In the genomic region with DNA sequence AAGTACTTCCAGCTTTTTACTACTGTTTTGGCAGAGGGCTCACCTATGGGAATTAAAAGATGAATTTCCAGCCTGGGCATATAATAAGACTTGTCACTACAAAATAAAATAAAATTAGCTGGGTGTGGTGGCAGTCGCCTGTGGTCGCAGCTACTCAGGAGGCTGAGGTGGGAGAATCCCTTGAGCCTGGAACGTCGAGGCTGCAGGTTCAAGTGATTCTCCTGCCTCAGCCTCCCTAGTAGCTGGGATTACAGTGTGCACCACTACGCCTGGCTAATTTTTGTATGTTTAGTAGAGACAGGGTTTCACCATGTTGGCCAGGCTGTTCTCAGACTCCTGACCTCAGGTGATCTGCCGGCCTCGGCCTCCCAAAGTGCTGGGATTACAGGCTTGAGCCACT, we compare ENCODE assay signal across 18 cellular contexts. TPM values are rescaled to one million over a fixed set of nuclear protein-coding genes. Genes with fewer than 3 reads are reported as not detected.
DNase-seq lines count a peak whose midpoint lies in the region; ATAC-seq and TF ChIP-seq lines count a peak whose summit lies in the region.
"Not testable (repeated sequence)": the region's sequence is repeated elsewhere in the genome, so short reads cannot be mapped to it uniquely, and the experiment has no call there.
"Had no signal": no experiment of that assay in that cellular context is flagged by ENCODE, and none has a peak within 500 bp of the region (broad histone marks: within the 10 kb centered on the region; RNA-seq: fewer than 3 reads in every experiment).

No MANE protein-coding gene starts in this region.

- DNase-seq in HFFc6; SK-N-SH; activated CD8-positive, alpha-beta T cell treated with anti-CD3 and anti-CD28 coated beads, Interleukin-2, amount 10 ng/mL, durations not matched to agents 7 days and 5 days; activated naive CD8-positive, alpha-beta T cell treated with anti-CD3 and anti-CD28 coated beads, Interleukin-2, amount 50 U/mL, for 24 hours; glutamatergic neuron; natural killer cell: not testable (repeated sequence)

- POLR2A ChIA-PET in SK-N-SH (lab: Yijun Ruan, JAX) = not testable (repeated sequence)
- POLR2A ChIA-PET in activated CD8-positive, alpha-beta T cell treated with anti-CD3 and anti-CD28 coated beads, Interleukin-2, amount 10 ng/mL, durations not matched to agents 7 days and 5 days (lab: Charles Lee) = interaction anchor here (0.7 to 1.4 kb wide), 2 partner anchors 9 to 166 kb away, joined by 3 to 7 read pairs; no protein-coding TSS in a partner anchor

- H3K4me3 ChIP-seq in BLaER1; skeletal muscle tissue (ENCODE audit: low read length in 3 of 3): not testable (repeated sequence)
- H3K4me3 ChIP-seq in SK-N-SH (ENCODE audit: low read depth in 2 of 2, low read length in 1 of 2) = peak overlapping the region; percentile 66 to 79; a peak in 3 of 4 replicates

- H3K4me2 ChIP-seq in BLaER1 (peak overlapping the region; percentile 91), SK-N-SH (peak overlapping the region; percentile 89)

- peaks cover 13% of the 10 kb centered on the region; the same call in 1 of the 2 replicates for H3K4me1 Mint-ChIP-seq in HFFc6 (ENCODE audit: low read depth)
- H3K4me1 Mint-ChIP-seq in activated CD8-positive, alpha-beta T cell treated with anti-CD3 and anti-CD28 coated beads, Interleukin-2, amount 10 ng/mL, durations not matched to agents 7 days and 5 days (ENCODE audit: low read depth) = peaks cover 37% of the 10 kb centered on the region
- peaks cover 45% of the 10 kb centered on the region for H3K4me1 Mint-ChIP-seq in activated naive CD8-positive, alpha-beta T cell treated with anti-CD3 and anti-CD28 coated beads, Interleukin-2, amount 50 U/mL, for 24 hours
- H3K4me1 Mint-ChIP-seq in glutamatergic neuron (ENCODE audit: low read depth, unreplicated experiment) = not testable (repeated sequence)
- peaks cover 9 to 17% of the 10 kb centered on the region in 2 donors for H3K4me1 Mint-ChIP-seq in natural killer cell

- 93% methylated on average over 6 of the region's 7 CpGs for WGBS in SK-N-SH (ENCODE audit: low lambda C conversion rate)

- not testable (repeated sequence) for H3K27ac Mint-ChIP-seq in HFFc6; activated CD8-positive, alpha-beta T cell treated with anti-CD3 and anti-CD28 coated beads, Interleukin-2, amount 10 ng/mL, durations not matched to agents 7 days and 5 days; glutamatergic neuron (ENCODE audit: unreplicated experiment)
- H3K27ac Mint-ChIP-seq in activated naive CD8-positive, alpha-beta T cell treated with anti-CD3 and anti-CD28 coated beads, Interleukin-2, amount 50 U/mL, for 24 hours = peak overlapping the region; percentile 93
- peak overlapping the region; percentile 88 to 93 for H3K27ac Mint-ChIP-seq in natural killer cell

- not testable (repeated sequence) for H3K9me3 Mint-ChIP-seq in HFFc6; activated CD8-positive, alpha-beta T cell treated with anti-CD3 and anti-CD28 coated beads, Interleukin-2, amount 10 ng/mL, durations not matched to agents 7 days and 5 days (ENCODE audit: insufficient read depth); activated naive CD8-positive, alpha-beta T cell treated with anti-CD3 and anti-CD28 coated beads, Interleukin-2, amount 50 U/mL, for 24 hours; natural killer cell
- peaks cover 12% of the 10 kb centered on the region for H3K9me3 Mint-ChIP-seq in glutamatergic neuron (ENCODE audit: unreplicated experiment)

- H4K20me1 ChIP-seq in BLaER1; SK-N-SH (ENCODE audit: insufficient read depth): not testable (repeated sequence)

- CTCF ChIA-PET in SK-N-SH (lab: Yijun Ruan, JAX) = interaction anchor here (1.0 to 2.2 kb wide), 2 partner anchors 9 kb away, joined by 4 to 5 read pairs; no protein-coding TSS in a partner anchor
- CTCF ChIA-PET in activated CD8-positive, alpha-beta T cell treated with anti-CD3 and anti-CD28 coated beads, Interleukin-2, amount 10 ng/mL, durations not matched to agents 7 days and 5 days (lab: Charles Lee) = interaction anchor here (1.2 to 2.5 kb wide), 2 partner anchors 9 kb away, joined by 8 to 13 read pairs; no protein-coding TSS in a partner anchor

- not testable (repeated sequence) for H3K9me2 ChIP-seq in SK-N-SH

- not testable (repeated sequence) for H2AFZ ChIP-seq in SK-N-SH (ENCODE audit: low read depth)

- not testable (repeated sequence) for H3K79me2 ChIP-seq in SK-N-SH (ENCODE audit: insufficient read depth)

- not testable (repeated sequence) for ATAC-seq in activated CD8-positive, alpha-beta T cell treated with anti-CD3 and anti-CD28 coated beads, Interleukin-2, amount 10 ng/mL, durations not matched to agents 7 days and 5 days; activated naive CD8-positive, alpha-beta T cell treated with anti-CD3 and anti-CD28 coated beads, Interleukin-2, amount 50 U/mL, for 24 hours; natural killer cell

- not testable (repeated sequence) for H3K9ac ChIP-seq in BLaER1
- H3K9ac ChIP-seq in SK-N-SH = peak overlapping the region; percentile 89; the same call in 1 of the 2 replicates
- peak overlapping the region in 2 of 3 donors; percentile 91 to 96 for H3K9ac ChIP-seq in skeletal muscle tissue (ENCODE audit: low read depth in 1 of 3, low read length in 3 of 3)

- H3K9me3 ChIP-seq in BLaER1; SK-N-SH; skeletal muscle tissue (ENCODE audit: control insufficient read depth in 3 of 3, low read length in 3 of 3): not testable (repeated sequence)

- TF ChIP-seq RAD21 in SK-N-SH (IDR thresholded peaks at IDR 0.05; ENCODE audit: low read length) = not testable (repeated sequence)

- H3K4me1 ChIP-seq in BLaER1 (peaks cover 17% of the 10 kb centered on the region), skeletal muscle tissue (ENCODE audit: control insufficient read depth in 3 of 3, insufficient read depth in 3 of 3, low read length in 3 of 3) (peaks cover 0 to 12% (median 5%) of the 10 kb centered on the region in 3 donors)
- H3K4me1 ChIP-seq in SK-N-SH (ENCODE audit: control insufficient read depth in 1 of 2, insufficient read depth in 2 of 2, low read depth in 1 of 2, low read length in 1 of 2) = not testable (repeated sequence)

- TF ChIP-seq CTCF in HFFc6 (IDR thresholded peaks at IDR 0.05); SK-N-SH (IDR thresholded peaks at IDR 0.05); glutamatergic neuron (IDR thresholded peaks at IDR 0.05; ENCODE audit: partially characterized antibody, unreplicated experiment); natural killer cell (IDR thresholded peaks at IDR 0.05): not testable (repeated sequence)

- TF ChIP-seq EP300 in SK-N-SH (IDR thresholded peaks at IDR 0.05; ENCODE audit: borderline replicate concordance in 1 of 2, low read depth in 1 of 2, low read length in 1 of 2) = not testable (repeated sequence)

- not testable (repeated sequence) for H3K36me3 Mint-ChIP-seq in HFFc6 (ENCODE audit: low read depth); activated CD8-positive, alpha-beta T cell treated with anti-CD3 and anti-CD28 coated beads, Interleukin-2, amount 10 ng/mL, durations not matched to agents 7 days and 5 days (ENCODE audit: low read depth); activated naive CD8-positive, alpha-beta T cell treated with anti-CD3 and anti-CD28 coated beads, Interleukin-2, amount 50 U/mL, for 24 hours (ENCODE audit: low read depth); glutamatergic neuron (ENCODE audit: unreplicated experiment); natural killer cell

- H3K4me3 Mint-ChIP-seq in HFFc6 = peak overlapping the region; percentile 89
- peak overlapping the region; percentile 89 for H3K4me3 Mint-ChIP-seq in activated CD8-positive, alpha-beta T cell treated with anti-CD3 and anti-CD28 coated beads, Interleukin-2, amount 10 ng/mL, durations not matched to agents 7 days and 5 days
- peak overlapping the region; percentile 83 for H3K4me3 Mint-ChIP-seq in activated naive CD8-positive, alpha-beta T cell treated with anti-CD3 and anti-CD28 coated beads, Interleukin-2, amount 50 U/mL, for 24 hours
- H3K4me3 Mint-ChIP-seq in glutamatergic neuron (ENCODE audit: unreplicated experiment) = peak overlapping the region; percentile 95
- peak overlapping the region; percentile 94 for H3K4me3 Mint-ChIP-seq in natural killer cell

- H3K27me3 ChIP-seq in BLaER1; SK-N-SH (ENCODE audit: insufficient read depth); skeletal muscle tissue (ENCODE audit: control insufficient read depth in 3 of 3, insufficient read depth in 3 of 3, low read length in 3 of 3): not testable (repeated sequence)

- intact Hi-C loops in natural killer cell (cut with micrococcal nuclease) = not testable (repeated sequence)

- H3K27ac ChIP-seq in BLaER1; SK-N-SH (ENCODE audit: low read depth in 2 of 2, low read length in 1 of 2); skeletal muscle tissue (ENCODE audit: low read depth, low read length): not testable (repeated sequence)

- not testable (repeated sequence) for H3K36me3 ChIP-seq in BLaER1; SK-N-SH (replicated peaks in 1 of 2; ENCODE audit: control insufficient read depth in 1 of 2, insufficient read depth in 2 of 2, low read length in 1 of 2); skeletal muscle tissue (ENCODE audit: control insufficient read depth in 3 of 3, insufficient read depth in 3 of 3, low read length in 3 of 3)

- H3F3A ChIP-seq in SK-N-SH (replicated peaks; ENCODE audit: insufficient read depth) = not testable (repeated sequence)

- H3K27me3 Mint-ChIP-seq in HFFc6 (ENCODE audit: insufficient read depth); activated CD8-positive, alpha-beta T cell treated with anti-CD3 and anti-CD28 coated beads, Interleukin-2, amount 10 ng/mL, durations not matched to agents 7 days and 5 days (ENCODE audit: low read depth); activated naive CD8-positive, alpha-beta T cell treated with anti-CD3 and anti-CD28 coated beads, Interleukin-2, amount 50 U/mL, for 24 hours; glutamatergic neuron (ENCODE audit: unreplicated experiment); natural killer cell (ENCODE audit: low read depth in 2 of 2): not testable (repeated sequence)

RNA-seq across cellular contexts. Expression of a gene that starts 23.5 kb away (rescaled TPM):
- not detected for total RNA-seq in HFFc6 (2021; fragmentation: NEBNext Ultra II Directional; extraction: Animal tissue kit (Norgen Biotek cat#: 25700))
- polyA plus RNA-seq in SK-N-SH (2012; rRNA removed) = not detected in 2 replicates
- not detected in 2 replicates for polyA plus RNA-seq in SK-N-SH (2012; cell fraction: cytosol; rRNA removed)
- polyA plus RNA-seq in SK-N-SH (2012; cell fraction: nucleus; rRNA removed) = 0.14 TPM in 1 of 2 replicates, not detected in the other
- not detected for total RNA-seq in activated CD8-positive, alpha-beta T cell treated with anti-CD3 and anti-CD28 coated beads, Interleukin-2, amount 10 ng/mL, durations not matched to agents 7 days and 5 days
- total RNA-seq in glutamatergic neuron (ENCODE audit: unreplicated experiment) = not detected
- total RNA-seq in natural killer cell = not detected
- not detected for total RNA-seq in skeletal muscle tissue
- total RNA-seq: activated CD8-positive, alpha-beta memory T cell treated with anti-CD3 and anti-CD28 coated beads for 36 hours; esophagus mucosa; gastroesophageal sphincter; GM12878; HT1080; LHCN-M2; mesenteric fat pad; right atrium auricular region; T-helper 2 cell treated with Interferon-gamma antibody and Interleukin-4, amounts not matched to agents 100 ng/mL and 5 ng/mL, for 36 hours had no signal
- polyA plus RNA-seq: CD14-positive monocyte, GM12878 had no signal
